ENCODE assay signal across 18 cellular contexts in the genomic region with DNA sequence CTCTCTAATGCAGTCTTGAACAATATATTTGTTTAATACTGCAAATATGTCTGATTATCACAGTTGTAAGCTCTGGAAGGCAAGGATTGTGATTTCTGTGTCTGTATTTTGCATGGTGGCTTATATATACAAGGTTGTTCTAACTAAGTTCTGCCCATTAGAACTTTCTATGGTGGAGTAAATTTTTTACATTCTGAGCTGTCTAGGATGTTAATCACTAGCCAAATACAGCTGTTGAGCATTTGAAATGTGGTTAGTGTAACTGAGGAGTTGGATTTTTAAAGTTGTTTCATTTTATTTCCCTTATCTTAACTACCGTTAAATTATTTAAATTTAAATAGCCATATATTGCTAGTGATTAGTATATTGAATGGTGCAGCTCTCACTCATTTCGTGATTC.
DNase-seq lines count a peak whose midpoint lies in the region; FAIRE-seq and TF ChIP-seq lines count a peak whose summit lies in the region.
"Had no signal": no experiment of that assay in that cellular context is flagged by ENCODE, and none has a peak within 500 bp of the region (broad histone marks: within the 10 kb centered on the region; RNA-seq: fewer than 3 reads in every experiment).

No MANE protein-coding gene starts in this region.

- H3K36me3 Mint-ChIP-seq in Caco-2 (ENCODE audit: insufficient read depth, unreplicated experiment), result no peaks in the 10 kb centered on the region
- H3K36me3 Mint-ChIP-seq: CD4-positive, alpha-beta memory T cell had no signal

- no peaks in the 10 kb centered on the region for H3K9me3 ChIP-seq in Caco-2
- H3K9me3 ChIP-seq: HAP-1 had no signal

- intact Hi-C loops in Caco-2 (cut with micrococcal nuclease; ENCODE audit: unreplicated experiment), result no loop called here

- no peak for TF ChIP-seq CTCF in astrocyte of the spinal cord (IDR thresholded peaks at IDR 0.05; ENCODE audit: low read depth, low read length)
- no peak for TF ChIP-seq CTCF in Caco-2 (IDR thresholded peaks at IDR 0.05; ENCODE audit: insufficient read depth in 1 of 2, low read depth in 1 of 2, low read length in 1 of 2, severe bottlenecking in 1 of 2, unreplicated experiment in 1 of 2)

- POLR2A ChIA-PET in Caco-2 (lab: Charles Lee), result no interaction called here

- H3K4me3 ChIP-seq in astrocyte of the spinal cord (ENCODE audit: low read depth, low read length) (no peak overlapping the region), Caco-2 (ENCODE audit: low read depth, low read length) (no peak overlapping the region)
- H3K4me3 ChIP-seq: HAP-1 had no signal

- no TSS peak for BruUV-seq in Caco-2 (replicated peaks; lab: Mats Ljungman, UMichigan)

- H3K36me3 ChIP-seq in Caco-2 (ENCODE audit: control insufficient read depth, insufficient read depth, low read length), result no peaks in the 10 kb centered on the region
- H3K36me3 ChIP-seq: HAP-1 had no signal

- no peak overlapping the region for H3K27ac Mint-ChIP-seq in Caco-2 (ENCODE audit: unreplicated experiment)
- H3K27ac Mint-ChIP-seq: CD4-positive, alpha-beta memory T cell; HFFc6 had no signal

- no peaks in the 10 kb centered on the region for H3K9me3 Mint-ChIP-seq in Caco-2 (ENCODE audit: unreplicated experiment)
- H3K9me3 Mint-ChIP-seq: CD4-positive, alpha-beta memory T cell; HFFc6 had no signal

- DNase-seq in RCC 7860 (ENCODE audit: low spot score), result no peak
- peak; percentile 16 for DNase-seq in astrocyte of the spinal cord (ENCODE audit: low read depth, low spot score)
- DNase-seq in myocyte (ENCODE audit: low read depth), result peak; percentile 43
- no peak for DNase-seq in pons (ENCODE audit: low spot score)
- no peak for DNase-seq in Caco-2
- no peak for DNase-seq in activated effector memory CD4-positive, alpha-beta T cell treated with anti-CD3 and anti-CD28 coated beads, Interleukin-2, amount 50 U/mL, for 16 hours
- no peak for DNase-seq in activated naive CD4-positive, alpha-beta T cell treated with Interleukin-2 at 50 U/mL for 16 hours
- DNase-seq: C1 segment of cervical spinal cord; CD4-positive, alpha-beta memory T cell; COR-L47; DMS153; DND-41; GOT3; HFFc6 had no signal

- no peaks in the 10 kb centered on the region for H3K27me3 ChIP-seq in Caco-2 (replicated peaks; ENCODE audit: control insufficient read depth, insufficient read depth, low read length)

- peak; percentile 77 for FAIRE-seq in RCC 7860 (lab: Jason Lieb, UNC)
- FAIRE-seq: G401.6, GM12892, H54 had no signal

- H3K4me1 ChIP-seq in Caco-2, result no peaks in the 10 kb centered on the region

- H3K4me3 Mint-ChIP-seq in Caco-2 (ENCODE audit: unreplicated experiment), result no peak overlapping the region
- H3K4me3 Mint-ChIP-seq: CD4-positive, alpha-beta memory T cell; HFFc6 had no signal

- peaks cover 2% of the 10 kb centered on the region for H3K27me3 Mint-ChIP-seq in Caco-2 (ENCODE audit: insufficient read depth, unreplicated experiment)

- CTCF ChIA-PET in Caco-2 (lab: Charles Lee), result no interaction called here

- in situ Hi-C loops in astrocyte of the spinal cord (cut with HindIII; ENCODE audit: low sequenced_read_pairs), result no loop called here

- no peaks in the 10 kb centered on the region for H3K4me1 Mint-ChIP-seq in Caco-2 (ENCODE audit: low read depth, unreplicated experiment)
- H3K4me1 Mint-ChIP-seq: CD4-positive, alpha-beta memory T cell had no signal

Comparison
In these comparisons a context has a peak if more than half of its experiments do, and no peak if none do; other contexts are left out.
1. DNase-seq: peak in astrocyte of the spinal cord (single experiment) and myocyte (single experiment); none in RCC 7860 (single experiment), pons (single experiment), Caco-2 (0 of 2), activated effector memory CD4-positive, alpha-beta T cell treated with anti-CD3 and anti-CD28 coated beads, Interleukin-2, amount 50 U/mL, for 16 hours (single experiment) and activated naive CD4-positive, alpha-beta T cell treated with Interleukin-2 at 50 U/mL for 16 hours (single experiment).